ENCODE assay signal across 28 cellular contexts in the genomic region with DNA sequence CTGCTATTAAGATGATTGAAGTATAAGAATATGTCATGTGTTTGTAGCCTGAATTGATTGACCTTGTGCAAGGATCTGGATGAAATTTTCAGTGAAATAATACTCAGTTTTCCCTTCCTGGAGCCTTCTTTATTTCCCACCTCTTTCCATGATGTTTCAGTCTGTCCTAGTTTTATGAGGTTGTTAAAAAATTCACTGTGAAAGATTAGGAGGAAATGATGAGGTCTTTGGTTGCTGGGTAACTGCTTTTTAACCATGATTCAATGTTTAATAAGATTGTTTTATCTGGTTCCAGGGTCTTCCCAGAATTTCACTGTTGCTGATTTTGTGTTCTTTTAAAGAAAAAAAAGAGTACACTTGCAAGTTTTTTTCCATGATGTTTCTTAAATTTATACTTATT.
"Had no signal": no experiment of that assay in that cellular context is flagged by ENCODE, and none has a peak within 500 bp of the region (broad histone marks: within the 10 kb centered on the region; RNA-seq: fewer than 3 reads in every experiment).

No MANE protein-coding gene starts in this region.

- H3K9me3 ChIP-seq: colonic mucosa, gastroesophageal sphincter, psoas muscle, sigmoid colon, stomach, tibial artery, upper lobe of right lung had no signal

- H3K27me3 ChIP-seq: colonic mucosa, gastroesophageal sphincter, sigmoid colon, stomach, tibial artery, upper lobe of right lung had no signal

- H3K4me1 ChIP-seq: colonic mucosa, gastroesophageal sphincter, parathyroid adenoma, psoas muscle, sigmoid colon, stomach, tibial artery, upper lobe of right lung had no signal

- DNase-seq: activated B cell treated with CpG ODN at 0.5 μM for 24 hours; activated CD4-positive, alpha-beta T cell treated with anti-CD3 and anti-CD28 coated beads for 36 hours; activated CD4-positive, alpha-beta T cell treated with anti-CD3 and anti-CD28 coated beads, Interleukin-2, amount 50 U/mL, for 4 hours; activated effector memory CD4-positive, alpha-beta T cell treated with Interleukin-2 at 50 U/mL for 16 hours; activated naive CD4-positive, alpha-beta T cell treated with Interleukin-2 at 50 U/mL for 16 hours; anterior cingulate cortex; cerebellar nuclear complex; colonic mucosa; effector CD8-positive, alpha-beta T cell; hippocampal formation; immature natural killer cell; kidney; left colon; midbrain; naive thymus-derived CD4-positive, alpha-beta T cell; nucleus accumbens; psoas muscle; sigmoid colon; stimulated activated CD4-positive, alpha-beta T cell treated with anti-CD3 and anti-CD28 coated beads, Interleukin-15, amount 100 ng/mL, for 24 hours; stimulated activated CD4-positive, alpha-beta T cell treated with anti-CD3 and anti-CD28 coated beads, Interleukin-2, amount 100 ng/mL, for 24 hours; stimulated activated naive B cell treated with anti-CD40 and anti-IgM and Interleukin-4, amounts not matched to agents 10 μg/mL and 1 μg/mL and 100 μg/mL, for 72 hours; stomach; T-helper 2 cell; tibial artery; upper lobe of right lung had no signal

- H3K4me3 ChIP-seq: colonic mucosa, gastroesophageal sphincter, psoas muscle, sigmoid colon, stomach, tibial artery, upper lobe of right lung had no signal

- ATAC-seq: activated CD4-positive, alpha-beta T cell treated with anti-CD3 and anti-CD28 coated beads for 36 hours; esophagus mucosa; gastroesophageal sphincter; left colon; naive thymus-derived CD4-positive, alpha-beta T cell; psoas muscle; stimulated activated naive B cell treated with anti-CD40 and anti-IgM and Interleukin-4, amounts not matched to agents 10 μg/mL and 1 μg/mL and 100 μg/mL, for 72 hours; upper lobe of right lung had no signal

- H3K36me3 ChIP-seq: colonic mucosa, gastroesophageal sphincter, sigmoid colon, stomach, tibial artery, upper lobe of right lung had no signal

- H3K27ac ChIP-seq: colonic mucosa, gastroesophageal sphincter, parathyroid adenoma, psoas muscle, sigmoid colon, stomach, tibial artery, upper lobe of right lung had no signal
